In the genomic region with DNA sequence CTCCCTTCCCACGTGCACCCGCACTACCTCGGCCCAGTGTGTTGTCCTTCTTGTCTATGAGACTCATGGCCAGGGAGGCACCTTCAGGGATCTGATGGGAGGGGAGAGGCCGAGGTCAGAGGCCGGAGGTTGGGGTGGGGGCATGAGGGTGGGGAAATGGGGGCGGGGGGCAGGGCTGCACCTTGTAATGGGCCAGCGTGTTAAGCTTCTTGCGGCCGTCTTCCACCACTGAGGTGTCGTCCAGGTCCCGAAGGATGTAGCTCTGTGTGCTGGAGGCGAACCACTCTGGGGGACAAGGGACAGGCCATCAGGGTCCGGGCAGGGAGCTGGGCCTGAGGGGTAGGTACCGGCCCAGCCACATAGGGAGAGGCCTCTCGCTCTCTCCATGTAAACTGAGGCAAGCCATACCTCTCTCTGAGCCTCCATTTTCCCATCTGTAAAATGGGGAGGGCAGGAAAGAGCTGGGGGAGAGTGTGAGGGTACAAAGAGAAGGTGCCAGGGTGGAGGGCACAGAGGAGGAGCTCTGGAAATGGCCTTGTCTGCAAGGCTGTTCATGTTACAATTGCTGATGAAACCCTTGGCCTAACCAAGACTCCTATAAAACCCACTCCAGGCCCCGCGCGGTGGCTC, we compare ENCODE assay signal across 16 cellular contexts. TPM values are rescaled to one million over a fixed set of nuclear protein-coding genes. Genes with fewer than 3 reads are reported as not detected.
DNase-seq lines count a peak whose midpoint lies in the region; FAIRE-seq and TF ChIP-seq lines count a peak whose summit lies in the region.
"Had no signal": no experiment of that assay in that cellular context is flagged by ENCODE, and none has a peak within 500 bp of the region (broad histone marks: within the 10 kb centered on the region; RNA-seq: fewer than 3 reads in every experiment).

No MANE protein-coding gene starts in this region.

- H3K27ac Mint-ChIP-seq in CD8-positive, alpha-beta memory T cell: peak overlapping the region in 3 of 8 donors; percentile 29 to 51 (median 42)
- H3K27ac Mint-ChIP-seq: stimulated activated naive B cell treated with anti-CD40 and anti-IgM and Interleukin-4, amounts not matched to agents 10 μg/mL and 1 μg/mL and 100 μg/mL, for 72 hours had no signal

- no peak for TF ChIP-seq CTCF in BE2C (IDR thresholded peaks at IDR 0.05; ENCODE audit: low read depth, low read length)
- no peak for TF ChIP-seq CTCF in adrenal gland (IDR thresholded peaks at IDR 0.05)
- TF ChIP-seq CTCF in kidney (IDR thresholded peaks at IDR 0.05; ENCODE audit: borderline replicate concordance, extremely low read depth, insufficient read depth): no peak

- H3K27me3 ChIP-seq in BE2C: no peaks in the 10 kb centered on the region
- H3K27me3 ChIP-seq in adrenal gland: no peaks in the 10 kb centered on the region
- no peaks in the 10 kb centered on the region for H3K27me3 ChIP-seq in skeletal muscle tissue (ENCODE audit: control insufficient read depth in 3 of 3, insufficient read depth in 3 of 3, low read length in 3 of 3)
- H3K27me3 ChIP-seq in CD8-positive, alpha-beta memory T cell (ENCODE audit: insufficient read depth, low read length, poor library complexity, severe bottlenecking): no peaks in the 10 kb centered on the region

- no peak for TF ChIP-seq POLR2A in adrenal gland (IDR thresholded peaks at IDR 0.05)

- intact Hi-C loops in adrenal gland (cut with DNase I) (no loop called here), kidney (cut with DNase I) (no loop called here)

- peaks cover 2 to 43% (median 13%) of the 10 kb centered on the region in 3 donors for H3K36me3 Mint-ChIP-seq in CD8-positive, alpha-beta memory T cell
- H3K36me3 Mint-ChIP-seq: brain; stimulated activated naive B cell treated with anti-CD40 and anti-IgM and Interleukin-4, amounts not matched to agents 10 μg/mL and 1 μg/mL and 100 μg/mL, for 72 hours had no signal

- peaks cover 10% of the 10 kb centered on the region for H3K36me3 ChIP-seq in BE2C
- H3K36me3 ChIP-seq in adrenal gland (replicated peaks in 1 of 2): peaks cover 0 to 67% of the 10 kb centered on the region in 2 donors
- peaks cover 0 to 3% of the 10 kb centered on the region in 2 donors for H3K36me3 ChIP-seq in kidney (ENCODE audit: control insufficient read depth in 1 of 2, insufficient read depth in 2 of 2, low read length in 2 of 2)
- H3K36me3 ChIP-seq in skeletal muscle tissue (ENCODE audit: control insufficient read depth in 3 of 3, insufficient read depth in 3 of 3, low read length in 3 of 3): peaks cover 9 to 47% (median 37%) of the 10 kb centered on the region in 3 donors
- no peaks in the 10 kb centered on the region for H3K36me3 ChIP-seq in CD8-positive, alpha-beta memory T cell (ENCODE audit: insufficient read depth, low read length)

- H3K9ac ChIP-seq in kidney (ENCODE audit: low read length in 2 of 2) (no peak overlapping the region), skeletal muscle tissue (ENCODE audit: low read depth in 1 of 3, low read length in 3 of 3) (peak overlapping the region in 1 of 3 donors; percentile 54)

- H3K27me3 Mint-ChIP-seq in CD8-positive, alpha-beta memory T cell: peaks cover 0 to 2% of the 10 kb centered on the region in 2 donors

- peaks cover 17 to 20% (median 19%) of the 10 kb centered on the region in 3 donors for H3K4me1 Mint-ChIP-seq in CD8-positive, alpha-beta memory T cell

- H3K9me3 Mint-ChIP-seq in CD8-positive, alpha-beta memory T cell: no peaks in the 10 kb centered on the region
- H3K9me3 Mint-ChIP-seq: brain; stimulated activated naive B cell treated with anti-CD40 and anti-IgM and Interleukin-4, amounts not matched to agents 10 μg/mL and 1 μg/mL and 100 μg/mL, for 72 hours had no signal

- CTCF ChIA-PET in CD8-positive, alpha-beta memory T cell (lab: Charles Lee): interaction anchor here (1.1 kb wide), 1 partner anchor 33 kb away, joined by 3 read pairs; no protein-coding TSS in a partner anchor

- 72 to 81% (median 78%) methylated on average over 9 to 18 of the region's 18 CpGs for WGBS in adrenal gland, 4 donors

- H3K4me1 ChIP-seq in BE2C (peaks cover 46% of the 10 kb centered on the region), adrenal gland (replicated peaks in 1 of 2) (peaks cover 37 to 43% of the 10 kb centered on the region in 2 donors), kidney (ENCODE audit: control insufficient read depth in 1 of 2, insufficient read depth in 1 of 2, low read depth in 1 of 2, low read length in 2 of 2) (peaks cover 3 to 17% of the 10 kb centered on the region in 2 donors), skeletal muscle tissue (ENCODE audit: control insufficient read depth in 3 of 3, insufficient read depth in 3 of 3, low read length in 3 of 3) (peaks cover 63 to 78% (median 69%) of the 10 kb centered on the region in 3 donors)
- H3K4me1 ChIP-seq in CD8-positive, alpha-beta memory T cell (ENCODE audit: insufficient read depth, low read length): peaks cover 23% of the 10 kb centered on the region

- peak overlapping the region; percentile 51; the same call in 1 of the 2 replicates for H3K4me3 ChIP-seq in BE2C (ENCODE audit: low read depth, low read length)
- H3K4me3 ChIP-seq in adrenal gland: no peak overlapping the region
- H3K4me3 ChIP-seq in kidney (ENCODE audit: low read length in 2 of 2): no peak overlapping the region
- H3K4me3 ChIP-seq in skeletal muscle tissue (ENCODE audit: low read length in 3 of 3): no peak overlapping the region
- H3K4me3 ChIP-seq in CD8-positive, alpha-beta memory T cell (ENCODE audit: low read length): no peak overlapping the region

- H3K27ac ChIP-seq in adrenal gland (peak overlapping the region in 4 of 5 donors; percentile 55 to 93 (median 84)), kidney (ENCODE audit: low read depth in 2 of 2, low read length in 2 of 2) (peak overlapping the region in 1 of 2 donors; percentile 47), skeletal muscle tissue (ENCODE audit: low read depth, low read length) (peak overlapping the region; percentile 75)
- no peak overlapping the region for H3K27ac ChIP-seq in CD8-positive, alpha-beta memory T cell (ENCODE audit: low read depth, low read length)

- POLR2A ChIA-PET in CD8-positive, alpha-beta memory T cell (lab: Charles Lee): no interaction called here

- no peak overlapping the region for H3K4me3 Mint-ChIP-seq in CD8-positive, alpha-beta memory T cell
- H3K4me3 Mint-ChIP-seq: brain; stimulated activated naive B cell treated with anti-CD40 and anti-IgM and Interleukin-4, amounts not matched to agents 10 μg/mL and 1 μg/mL and 100 μg/mL, for 72 hours had no signal

- FAIRE-seq in kidney (lab: Jason Lieb, UNC): no peak

- DNase-seq in BE2C (peak; percentile 5), adrenal gland (peak in 1 of 7 donors; percentile 58), kidney (peak; percentile 66), DMS53 treated with DMSO at 0.1 percent for 48 hours (lab: John Stamatoyannopoulos, UW; ENCODE audit: unreplicated experiment) (no peak), DMS 273 treated with DMSO at 0.1 percent for 48 hours (lab: John Stamatoyannopoulos, UW) (no peak)
- DNase-seq in activated CD4-positive, CD25-positive, alpha-beta regulatory T cell treated with anti-CD3 and anti-CD28 coated beads, Interleukin-2, amount 50 U/mL, for 72 hours: no peak
- no peak for DNase-seq in CD8-positive, alpha-beta memory T cell
- DNase-seq: DND-41; KG1; NCI-H146; stimulated activated naive B cell treated with anti-CD40 and anti-IgM and Interleukin-4, amounts not matched to agents 10 μg/mL and 1 μg/mL and 100 μg/mL, for 72 hours had no signal

- H3K9me3 ChIP-seq in BE2C (no peaks in the 10 kb centered on the region), adrenal gland (replicated peaks in 1 of 3) (no peaks in the 10 kb centered on the region), kidney (ENCODE audit: control insufficient read depth in 1 of 2, low read length in 2 of 2) (no peaks in the 10 kb centered on the region), skeletal muscle tissue (ENCODE audit: control insufficient read depth in 3 of 3, low read length in 3 of 3) (no peaks in the 10 kb centered on the region)
- no peaks in the 10 kb centered on the region for H3K9me3 ChIP-seq in CD8-positive, alpha-beta memory T cell (ENCODE audit: low read length)

RNA-seq across cellular contexts. Expression of a gene that starts 18.8 kb away (rescaled TPM):
- not detected for polyA plus RNA-seq in BE2C (2012; ENCODE audit: insufficient read depth, insufficient read length, low read depth)
- total RNA-seq in adrenal gland (not detected), kidney (not detected), skeletal muscle tissue (not detected)
- polyA plus RNA-seq in adrenal gland (not detected), kidney (ENCODE audit: insufficient read depth, low read depth, low replicate concordance) (not detected)
- total RNA-seq in CD8-positive, alpha-beta memory T cell: not detected
- not detected for polyA plus RNA-seq in CD8-positive, alpha-beta memory T cell
- total RNA-seq: mucosa of gallbladder, renal cortical epithelial cell had no signal
- polyA plus RNA-seq: BJ had no signal

RNA-seq across cellular contexts. Expression of a gene that starts 33.3 kb away (rescaled TPM):
- polyA plus RNA-seq in BE2C (2012; ENCODE audit: insufficient read depth, insufficient read length, low read depth): not detected
- total RNA-seq in adrenal gland: not detected
- polyA plus RNA-seq in adrenal gland: not detected
- total RNA-seq in kidney: not detected
- not detected for polyA plus RNA-seq in kidney (ENCODE audit: insufficient read depth, low read depth, low replicate concordance)
- total RNA-seq in skeletal muscle tissue: not detected
- total RNA-seq in CD8-positive, alpha-beta memory T cell: not detected
- not detected for polyA plus RNA-seq in CD8-positive, alpha-beta memory T cell
- total RNA-seq: mucosa of gallbladder, renal cortical epithelial cell had no signal
- polyA plus RNA-seq: BJ had no signal

RNA-seq across cellular contexts. Expression of a gene that starts 44.7 kb away (rescaled TPM):
- polyA plus RNA-seq in BE2C (2012; ENCODE audit: insufficient read depth, insufficient read length, low read depth): 227 TPM
- total RNA-seq in adrenal gland (100 to 1,000 TPM; 101 to 191 (median 149) TPM), kidney (152 TPM), skeletal muscle tissue (92.4 TPM)
- polyA plus RNA-seq in adrenal gland (100 to 1,000 TPM in 2 of 3 donors, 10 to 100 TPM in 1; 41.2 to 370 (median 130) TPM), kidney (ENCODE audit: insufficient read depth, low read depth, low replicate concordance) (67.0 TPM)
- 10 to 100 TPM; 12.1 to 15.2 TPM for total RNA-seq in CD8-positive, alpha-beta memory T cell
- polyA plus RNA-seq in CD8-positive, alpha-beta memory T cell: 17.3 TPM

Comparison
In these comparisons a context has a peak if more than half of its experiments do, and no peak if none do; other contexts are left out.
1. DNase-seq: peak in BE2C (single experiment) and kidney (single experiment); none in activated CD4-positive, CD25-positive, alpha-beta regulatory T cell treated with anti-CD3 and anti-CD28 coated beads, Interleukin-2, amount 50 U/mL, for 72 hours (single experiment), DMS53 treated with DMSO at 0.1 percent for 48 hours (single experiment), DMS 273 treated with DMSO at 0.1 percent for 48 hours (single experiment) and CD8-positive, alpha-beta memory T cell (0 of 5).